In genomic region chr11:126834149-126834548, GRCh38 we compare ENCODE assay signal across 16 cellular contexts.
DNase-seq lines count a peak whose midpoint lies in the region; ATAC-seq and TF ChIP-seq lines count a peak whose summit lies in the region.
"Had no signal": no experiment of that assay in that cellular context is flagged by ENCODE, and none has a peak within 500 bp of the region (broad histone marks: within the 10 kb centered on the region; RNA-seq: fewer than 3 reads in every experiment).

No MANE protein-coding gene starts in this region.

- H3K27ac Mint-ChIP-seq in endodermal cell: no peak overlapping the region
- H3K27ac Mint-ChIP-seq in naive thymus-derived CD4-positive, alpha-beta T cell: no peak overlapping the region
- H3K27ac Mint-ChIP-seq: natural killer cell had no signal

- 94 to 95% methylated on average over 4 to 5 of the region's 5 CpGs for WGBS in endodermal cell (ENCODE audit: insufficient coverage in 1 of 2, insufficient read length in 1 of 2), 2 experiments
- WGBS in thyroid gland, 2 donors: 77 to 89% methylated on average over 5 of the region's 5 CpGs

- ATAC-seq in naive thymus-derived CD4-positive, alpha-beta T cell: no peak
- ATAC-seq: natural killer cell, right lobe of liver had no signal

- H3K4me1 Mint-ChIP-seq in endodermal cell: no peaks in the 10 kb centered on the region
- H3K4me1 Mint-ChIP-seq in naive thymus-derived CD4-positive, alpha-beta T cell: no peaks in the 10 kb centered on the region
- H3K4me1 Mint-ChIP-seq: natural killer cell had no signal

- no peak overlapping the region for H3K4me3 Mint-ChIP-seq in endodermal cell
- no peak overlapping the region for H3K4me3 Mint-ChIP-seq in naive thymus-derived CD4-positive, alpha-beta T cell
- H3K4me3 Mint-ChIP-seq: natural killer cell had no signal

- no peaks in the 10 kb centered on the region for H3K36me3 Mint-ChIP-seq in endodermal cell (ENCODE audit: low read depth)
- H3K36me3 Mint-ChIP-seq in naive thymus-derived CD4-positive, alpha-beta T cell: no peaks in the 10 kb centered on the region
- H3K36me3 Mint-ChIP-seq: natural killer cell had no signal

- peaks cover 5% of the 10 kb centered on the region for H3K9me3 Mint-ChIP-seq in endodermal cell
- peaks cover 0 to 8% (median 0%) of the 10 kb centered on the region in 11 donors for H3K9me3 Mint-ChIP-seq in naive thymus-derived CD4-positive, alpha-beta T cell
- H3K9me3 Mint-ChIP-seq: natural killer cell had no signal

- H3K27ac ChIP-seq in SJSA1: peak overlapping the region; percentile 68
- H3K27ac ChIP-seq in endodermal cell (ENCODE audit: low read depth, low read length): no peak overlapping the region
- no peak overlapping the region for H3K27ac ChIP-seq in naive thymus-derived CD4-positive, alpha-beta T cell (ENCODE audit: low read depth, low read length)
- H3K27ac ChIP-seq in thyroid gland: no peak overlapping the region
- H3K27ac ChIP-seq: right lobe of liver, SK-N-MC had no signal

- H3K27me3 ChIP-seq in SJSA1 (replicated peaks) (no peaks in the 10 kb centered on the region), endodermal cell (ENCODE audit: control insufficient read depth, insufficient read depth, low read length, poor library complexity, severe bottlenecking) (peaks cover 4% of the 10 kb centered on the region), thyroid gland (no peaks in the 10 kb centered on the region)
- no peaks in the 10 kb centered on the region for H3K27me3 ChIP-seq in naive thymus-derived CD4-positive, alpha-beta T cell (ENCODE audit: control insufficient read depth in 2 of 2, insufficient read depth in 2 of 2, low read length in 2 of 2)
- H3K27me3 ChIP-seq: right lobe of liver had no signal

- no peaks in the 10 kb centered on the region for H3K27me3 Mint-ChIP-seq in endodermal cell (ENCODE audit: insufficient read depth)
- peaks cover 0 to 15% (median 11%) of the 10 kb centered on the region in 5 donors for H3K27me3 Mint-ChIP-seq in naive thymus-derived CD4-positive, alpha-beta T cell

- CTCF ChIA-PET in naive thymus-derived CD4-positive, alpha-beta T cell (lab: Charles Lee): no interaction called here

- H3K9me3 ChIP-seq in SJSA1 (replicated peaks) (no peaks in the 10 kb centered on the region), endodermal cell (ENCODE audit: control insufficient read depth, low read length) (no peaks in the 10 kb centered on the region), thyroid gland (no peaks in the 10 kb centered on the region)
- H3K9me3 ChIP-seq in naive thymus-derived CD4-positive, alpha-beta T cell (ENCODE audit: control insufficient read depth in 2 of 3, low read length in 3 of 3): no peaks in the 10 kb centered on the region
- H3K9me3 ChIP-seq: right lobe of liver had no signal

- POLR2A ChIA-PET in naive thymus-derived CD4-positive, alpha-beta T cell (lab: Charles Lee): no interaction called here

- no peak overlapping the region for H3K9ac ChIP-seq in endodermal cell (ENCODE audit: extremely low read depth, low read length, poor library complexity, severe bottlenecking)

- intact Hi-C loops in naive thymus-derived CD4-positive, alpha-beta T cell (cut with micrococcal nuclease): no loop called here
- intact Hi-C loops in thyroid gland (cut with DNase I): no loop called here

- H3K4me3 ChIP-seq in SJSA1 (no peak overlapping the region), endodermal cell (ENCODE audit: low read length) (no peak overlapping the region), skeletal muscle cell (ENCODE audit: low read depth, low read length) (no peak overlapping the region), thyroid gland (replicated peaks in 1 of 3) (no peak overlapping the region)
- no peak overlapping the region for H3K4me3 ChIP-seq in naive thymus-derived CD4-positive, alpha-beta T cell (ENCODE audit: low read length)
- H3K4me3 ChIP-seq: right lobe of liver, SK-N-MC had no signal

- no peak for TF ChIP-seq POLR2A in thyroid gland (IDR thresholded peaks at IDR 0.05)

- H3K36me3 ChIP-seq in SJSA1: no peaks in the 10 kb centered on the region
- H3K36me3 ChIP-seq in endodermal cell (ENCODE audit: control insufficient read depth, insufficient read depth, low read length): no peaks in the 10 kb centered on the region
- no peaks in the 10 kb centered on the region for H3K36me3 ChIP-seq in naive thymus-derived CD4-positive, alpha-beta T cell (ENCODE audit: control insufficient read depth in 2 of 3, insufficient read depth in 3 of 3, low read length in 3 of 3)
- H3K36me3 ChIP-seq in thyroid gland: no peaks in the 10 kb centered on the region
- H3K36me3 ChIP-seq: right lobe of liver had no signal

- TF ChIP-seq CTCF in endodermal cell (conservative IDR thresholded peaks at IDR 0.05) (no peak), thyroid gland (IDR thresholded peaks at IDR 0.05) (no peak)

- H3K4me1 ChIP-seq in SJSA1 (replicated peaks) (peaks cover 24% of the 10 kb centered on the region), endodermal cell (ENCODE audit: control insufficient read depth, insufficient read depth, low read length) (no peaks in the 10 kb centered on the region), thyroid gland (no peaks in the 10 kb centered on the region)
- H3K4me1 ChIP-seq in naive thymus-derived CD4-positive, alpha-beta T cell (ENCODE audit: control insufficient read depth in 2 of 2, insufficient read depth in 2 of 2, low read length in 2 of 2): no peaks in the 10 kb centered on the region
- H3K4me1 ChIP-seq: right lobe of liver had no signal

- DNase-seq in ELR (ENCODE audit: low read depth): peak; percentile 89
- peak; percentile 46 to 62 for DNase-seq in SJSA1 (ENCODE audit: low read depth in 1 of 2, low spot score in 2 of 2)
- peak; percentile 17 for DNase-seq in endodermal cell
- peak; percentile 48 for DNase-seq in skeletal muscle cell (ENCODE audit: low read depth)
- no peak for DNase-seq in NCI-H510A (lab: John Stamatoyannopoulos, UW)
- DNase-seq in naive thymus-derived CD4-positive, alpha-beta T cell: no peak
- no peak for DNase-seq in thyroid gland
- DNase-seq in GDM1 (lab: John Stamatoyannopoulos, UW): no peak
- DNase-seq: COR-L47; effector CD8-positive, alpha-beta T cell; glutamatergic neuron; KG1; natural killer cell; NCI-H1694 treated with DMSO at 0.1 percent for 48 hours; right lobe of liver had no signal

Comparison
In these comparisons a context has a peak if more than half of its experiments do, and no peak if none do; other contexts are left out.
1. DNase-seq: peak in ELR (single experiment), SJSA1 (2 of 2), endodermal cell (single experiment) and skeletal muscle cell (single experiment); none in NCI-H510A (single experiment), naive thymus-derived CD4-positive, alpha-beta T cell (0 of 9), thyroid gland (0 of 2) and GDM1 (single experiment).